ENCODE assay signal across 12 cellular contexts in genomic region chr7:75732764-75733630, GRCh38. TPM values are rescaled to one million over a fixed set of nuclear protein-coding genes. Genes with fewer than 3 reads are reported as not detected.
DNase-seq lines count a peak whose midpoint lies in the region; ATAC-seq, FAIRE-seq and TF ChIP-seq lines count a peak whose summit lies in the region.
"Had no signal": no experiment of that assay in that cellular context is flagged by ENCODE, and none has a peak within 500 bp of the region (broad histone marks: within the 10 kb centered on the region; RNA-seq: fewer than 3 reads in every experiment).

No MANE protein-coding gene starts in this region.

- TF ChIP-seq POLR2A in H54 (IDR thresholded peaks at IDR 0.05; ENCODE audit: low read depth, low read length) (no peak), adrenal gland (IDR thresholded peaks at IDR 0.05) (no peak)

- H3K4me2 ChIP-seq in hepatocyte: peak overlapping the region; percentile 6

- H3K27me3 ChIP-seq in adrenal gland (no peaks in the 10 kb centered on the region), hepatocyte (peaks cover 15% of the 10 kb centered on the region), A673 (replicated peaks; ENCODE audit: insufficient read depth, low read depth, low read length, poor library complexity) (no peaks in the 10 kb centered on the region)

- H3K79me2 ChIP-seq in hepatocyte: peaks cover 8% of the 10 kb centered on the region

- H3K27ac ChIP-seq in adrenal gland (peak overlapping the region in 1 of 5 donors; percentile 37), hepatocyte (peak overlapping the region; percentile 45), substantia nigra (ENCODE audit: low read depth, low read length, poor library complexity, severe bottlenecking) (peak overlapping the region; percentile 45), A673 (ENCODE audit: low read depth, low read length, poor library complexity, severe bottlenecking) (no peak overlapping the region)
- H3K27ac ChIP-seq: SK-N-MC had no signal

- no TSS peak for BruUV-seq in A673 (replicated peaks; lab: Mats Ljungman, UMichigan)

- H3K4me1 ChIP-seq in adrenal gland (replicated peaks in 1 of 2): peaks cover 3 to 7% of the 10 kb centered on the region in 2 donors
- H3K4me1 ChIP-seq in hepatocyte (ENCODE audit: insufficient read depth): peaks cover 14% of the 10 kb centered on the region
- peaks cover 4% of the 10 kb centered on the region for H3K4me1 ChIP-seq in A673 (ENCODE audit: insufficient read depth, low read length, poor library complexity, severe bottlenecking)

- CTCF ChIA-PET in A673 (lab: Charles Lee): no interaction called here

- H2AFZ ChIP-seq in hepatocyte: no peak overlapping the region

- TF ChIP-seq CTCF in adrenal gland (IDR thresholded peaks at IDR 0.05) (no peak), hepatocyte (IDR thresholded peaks at IDR 0.05; ENCODE audit: poor library complexity) (no peak), A673 (conservative IDR thresholded peaks at IDR 0.05; ENCODE audit: low read depth, low read length) (no peak)

- H3K9me3 ChIP-seq in adrenal gland (replicated peaks in 1 of 3) (no peaks in the 10 kb centered on the region), hepatocyte (ENCODE audit: low read depth) (no peaks in the 10 kb centered on the region), A673 (ENCODE audit: low read depth, low read length, poor library complexity, severe bottlenecking) (no peaks in the 10 kb centered on the region)

- H4K20me1 ChIP-seq in hepatocyte (ENCODE audit: insufficient read depth, poor library complexity, severe bottlenecking): no peaks in the 10 kb centered on the region

- H3K4me3 ChIP-seq in adrenal gland (no peak overlapping the region), hepatocyte (no peak overlapping the region), A673 (ENCODE audit: low read depth, low read length, poor library complexity, severe bottlenecking) (no peak overlapping the region)
- H3K4me3 ChIP-seq: SK-N-MC had no signal

- H3K36me3 ChIP-seq in adrenal gland (replicated peaks in 1 of 2): no peaks in the 10 kb centered on the region
- no peaks in the 10 kb centered on the region for H3K36me3 ChIP-seq in hepatocyte (replicated peaks; ENCODE audit: insufficient read depth, low read depth)
- no peaks in the 10 kb centered on the region for H3K36me3 ChIP-seq in A673 (ENCODE audit: insufficient read depth, low read length, poor library complexity, severe bottlenecking)

- no peaks in the 10 kb centered on the region for H3K9me2 ChIP-seq in hepatocyte (replicated peaks; ENCODE audit: insufficient read depth)

- WGBS in adrenal gland, 4 donors: 51 to 63% (median 55%) methylated on average over 14 to 15 of the region's 15 CpGs
- 53% methylated on average over 15 of the region's 15 CpGs for WGBS in hepatocyte (ENCODE audit: low lambda C conversion rate, missing lambda C conversion rate)

- DNase-seq in H54 (ENCODE audit: insufficient read length, low spot score) (peak; percentile 83), adrenal gland (peak in 5 of 7 donors; percentile 24 to 52 (median 50)), hepatocyte (ENCODE audit: low spot score) (peak; percentile 32), substantia nigra (lab: John Stamatoyannopoulos, UW) (peak in 3 of 49 donors; percentile 2 to 8 (median 7)), SKM-1 treated with dmso at 0.1 percent for 144 hours (lab: John Stamatoyannopoulos, UW; ENCODE audit: unreplicated experiment) (no peak), NCI-H2107 (lab: John Stamatoyannopoulos, UW) (no peak), A673 (ENCODE audit: low spot score) (no peak)
- DNase-seq: activated CD8-positive, alpha-beta memory T cell treated with anti-CD3 and anti-CD28 coated beads for 24 hours; NCI-H187 treated with DMSO at 0.1 percent for 48 hours had no signal

- POLR2A ChIA-PET in A673 (lab: Charles Lee; ENCODE audit: low non-redundant PET): no interaction called here

- intact Hi-C loops in adrenal gland (cut with DNase I) (no loop called here), A673 (cut with micrococcal nuclease; ENCODE audit: unreplicated experiment) (no loop called here)

- ATAC-seq in HG03378 (IDR thresholded peaks at IDR 0.05; ENCODE audit: unreplicated experiment): no peak

- no peak for FAIRE-seq in H54 (lab: Jason Lieb, UNC)

RNA-seq across cellular contexts. Expression of gene HIP1, which starts 5.7 kb away (rescaled TPM):
- 10 to 100 TPM; 24.3 to 48.9 (median 34.0) TPM for total RNA-seq in adrenal gland
- 10 to 100 TPM in 1 of 3 donors, 1 to 10 TPM in 2; 5.9 to 18.2 (median 9.7) TPM for polyA plus RNA-seq in adrenal gland
- 9.3 and 14.5 TPM in 2 replicates for total RNA-seq in hepatocyte
- polyA plus RNA-seq in hepatocyte: 7.4 and 8.3 TPM in 2 replicates
- 25.0 and 31.4 TPM in 2 replicates for total RNA-seq in A673 (2021)

RNA-seq across cellular contexts. Expression of gene CCL26, which starts 39.0 kb away (rescaled TPM):
- total RNA-seq in adrenal gland (1 to 10 TPM in 4 of 8 donors, under 1 TPM in 1, not detected in 3; 0.96 to 1.7 (median 1.4) TPM), hepatocyte (7.5 and 15.3 TPM in 2 replicates), A673 (2021) (0.84 TPM in 1 of 2 replicates, not detected in the other)
- polyA plus RNA-seq in adrenal gland (1 to 10 TPM; 1.2 to 9.5 (median 5.2) TPM), hepatocyte (7.3 and 8.7 TPM in 2 replicates)
- total RNA-seq: liver had no signal

Comparison
In these comparisons a context has a peak if more than half of its experiments do, and no peak if none do; other contexts are left out.
1. DNase-seq: peak in H54 (single experiment), adrenal gland (5 of 7) and hepatocyte (single experiment); none in SKM-1 treated with dmso at 0.1 percent for 144 hours (single experiment), NCI-H2107 (single experiment) and A673 (single experiment).